ENCODE assay signal across 8 cellular contexts in genomic region chr6:73585566-73586415, GRCh38.
DNase-seq lines count a peak whose midpoint lies in the region; ATAC-seq, FAIRE-seq and TF ChIP-seq lines count a peak whose summit lies in the region.

No MANE protein-coding gene starts in this region.

- H2BK15ac ChIP-seq in neuronal stem cell (ENCODE audit: low read length): no peak overlapping the region

- no peak overlapping the region for H2BK12ac ChIP-seq in neuronal stem cell (ENCODE audit: low read length)

- no peak overlapping the region for H3K9ac ChIP-seq in neuronal stem cell (ENCODE audit: low read depth, low read length, poor library complexity)

- no peak overlapping the region for H3K18ac ChIP-seq in neuronal stem cell (ENCODE audit: low read length)

- peak overlapping the region; percentile 68 for H2AFZ ChIP-seq in neuronal stem cell (ENCODE audit: low read length)

- H3K4me3 ChIP-seq in AG09309 (ENCODE audit: control insufficient read depth, low read depth, low read length) (peak overlapping the region; percentile 2), fibroblast of mammary gland (ENCODE audit: control insufficient read depth, low read depth, low read length) (peak overlapping the region; percentile 19), neuronal stem cell (ENCODE audit: low read length in 2 of 2) (peak overlapping the region in 1 of 2 donors; percentile 28)

- H2BK120ac ChIP-seq in neuronal stem cell (ENCODE audit: low read depth, low read length): no peak overlapping the region

- no peaks in the 10 kb centered on the region for H3K36me3 ChIP-seq in neuronal stem cell (replicated peaks in 1 of 2; ENCODE audit: control insufficient read depth in 2 of 2, insufficient read depth in 2 of 2, low read length in 2 of 2)

- H3K4me1 ChIP-seq in neuronal stem cell (ENCODE audit: control insufficient read depth in 2 of 2, insufficient read depth in 1 of 2, low read depth in 1 of 2, low read length in 2 of 2): peaks cover 3 to 11% of the 10 kb centered on the region in 2 donors

- no peak overlapping the region for H4K8ac ChIP-seq in neuronal stem cell (ENCODE audit: low read depth, low read length)

- FAIRE-seq in GM18507 (lab: Jason Lieb, UNC): peak; percentile 89

- no peak overlapping the region for H4K91ac ChIP-seq in neuronal stem cell (ENCODE audit: low read depth, low read length, poor library complexity)

- no peaks in the 10 kb centered on the region for H3K9me3 ChIP-seq in neuronal stem cell (replicated peaks in 1 of 2; ENCODE audit: control insufficient read depth in 2 of 2, insufficient read depth in 1 of 2, low read depth in 1 of 2, low read length in 2 of 2)

- no peaks in the 10 kb centered on the region for H3K27me3 ChIP-seq in neuronal stem cell (ENCODE audit: control insufficient read depth in 3 of 3, insufficient read depth in 3 of 3, low read depth in 1 of 3, low read length in 3 of 3)

- no peak overlapping the region for H3K23ac ChIP-seq in neuronal stem cell (ENCODE audit: low read depth, low read length, poor library complexity)

- ATAC-seq in HG02885 (IDR thresholded peaks at IDR 0.05; ENCODE audit: poor library complexity, unreplicated experiment): peak; percentile 84

- TF ChIP-seq CTCF in AG09309 (IDR thresholded peaks at IDR 0.05; ENCODE audit: control insufficient read depth, insufficient read depth, low read depth, low read length, missing control alignments): no peak
- no peak for TF ChIP-seq CTCF in fibroblast of mammary gland (conservative IDR thresholded peaks at IDR 0.05; ENCODE audit: control insufficient read depth, insufficient read depth, low read depth, low read length)

- H3K4me2 ChIP-seq in neuronal stem cell (ENCODE audit: insufficient read depth, low read length, poor library complexity, severe bottlenecking): no peak overlapping the region

- no peak overlapping the region for H3K27ac ChIP-seq in neuronal stem cell (replicated peaks; ENCODE audit: low read length)

- no peak overlapping the region for H2AK5ac ChIP-seq in neuronal stem cell (ENCODE audit: low read depth, low read length)

- DNase-seq in AG09309 (ENCODE audit: low read depth) (peak; percentile 42), GM18507 (ENCODE audit: extremely low spot score, insufficient read length, low read depth) (peak; percentile 37), NCI-H2227 (lab: John Stamatoyannopoulos, UW; ENCODE audit: unreplicated experiment) (peak; percentile 35), fibroblast of mammary gland (ENCODE audit: low read depth) (peak; percentile 80), neuronal stem cell (ENCODE audit: low spot score) (no peak), NCI-H2029 (lab: John Stamatoyannopoulos, UW) (no peak)
- peak; percentile 57 for DNase-seq in activated CD8-positive, alpha-beta memory T cell treated with anti-CD3 and anti-CD28 coated beads, Interleukin-2, amount 50 U/mL, for 48 hours

- no peak overlapping the region for H2BK5ac ChIP-seq in neuronal stem cell (ENCODE audit: low read length)

- WGBS in neuronal stem cell (ENCODE audit: extremely low coverage in 2 of 2, insufficient read length in 2 of 2, insufficient replicate concordance in 1 of 2), 2 donors: no CpG with 5 or more reads among the region's 3 CpGs

- H3K14ac ChIP-seq in neuronal stem cell (ENCODE audit: low read length): no peak overlapping the region

- no peak overlapping the region for H3K4ac ChIP-seq in neuronal stem cell (ENCODE audit: low read length)

- H3K79me1 ChIP-seq in neuronal stem cell (ENCODE audit: low read depth, low read length): no peaks in the 10 kb centered on the region

Comparison
In these comparisons a context has a peak if more than half of its experiments do, and no peak if none do; other contexts are left out.
1. DNase-seq: peak in AG09309 (single experiment), GM18507 (single experiment), NCI-H2227 (single experiment), activated CD8-positive, alpha-beta memory T cell treated with anti-CD3 and anti-CD28 coated beads, Interleukin-2, amount 50 U/mL, for 48 hours (single experiment) and fibroblast of mammary gland (single experiment); none in neuronal stem cell (single experiment) and NCI-H2029 (single experiment).